ENCODE assay signal across 9 cellular contexts in the genomic region with DNA sequence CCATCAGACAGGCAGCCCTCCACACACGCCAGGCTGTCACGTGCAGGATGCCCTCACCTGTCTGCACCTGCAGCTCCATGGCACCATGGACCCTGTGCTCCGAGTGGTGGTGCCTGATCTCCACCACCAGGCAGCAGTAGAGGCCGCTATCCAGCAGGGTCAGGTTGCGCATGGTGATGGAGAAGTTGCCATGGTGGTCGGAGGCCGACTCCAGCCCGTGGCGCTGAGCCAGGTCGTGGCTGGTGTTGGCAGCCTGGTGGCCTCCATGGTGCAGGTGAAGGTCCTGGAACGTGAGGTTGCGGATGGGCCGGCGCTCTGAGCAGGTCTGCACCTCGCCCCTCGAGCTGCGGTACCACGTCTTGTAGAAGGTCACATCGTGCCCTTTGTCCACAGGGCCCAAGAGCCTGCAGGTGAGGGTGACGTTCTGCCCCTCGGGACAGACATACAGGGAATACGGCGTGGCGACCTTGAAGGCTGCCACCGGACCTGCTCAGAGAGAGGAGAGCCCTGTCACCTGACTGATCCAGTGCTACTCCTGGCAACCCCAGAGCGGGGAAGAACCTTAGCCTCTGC. TPM values are rescaled to one million over a fixed set of nuclear protein-coding genes. Genes with fewer than 3 reads are reported as not detected.
DNase-seq lines count a peak whose midpoint lies in the region; ATAC-seq and TF ChIP-seq lines count a peak whose summit lies in the region.
"Had no signal": no experiment of that assay in that cellular context is flagged by ENCODE, and none has a peak within 500 bp of the region (broad histone marks: within the 10 kb centered on the region; RNA-seq: fewer than 3 reads in every experiment).

No MANE protein-coding gene starts in this region.

- no peak overlapping the region for H2AFZ ChIP-seq in Karpas-422 (ENCODE audit: low read length)

- H3K27ac Mint-ChIP-seq in central memory CD8-positive, alpha-beta T cell (ENCODE audit: low read depth), result peak overlapping the region; percentile 86
- H3K27ac Mint-ChIP-seq in natural killer cell (peak overlapping the region; percentile 81 to 92), osteocyte (ENCODE audit: unreplicated experiment) (no peak overlapping the region)
- H3K27ac Mint-ChIP-seq: nephron had no signal

- H3K4me3 Mint-ChIP-seq in central memory CD8-positive, alpha-beta T cell, result no peak overlapping the region
- H3K4me3 Mint-ChIP-seq in natural killer cell (peak overlapping the region; percentile 41), osteocyte (ENCODE audit: unreplicated experiment) (no peak overlapping the region)
- H3K4me3 Mint-ChIP-seq: nephron had no signal

- ATAC-seq in central memory CD8-positive, alpha-beta T cell (replicated peaks; ENCODE audit: extremely low read depth, poor library complexity, severe bottlenecking), result no peak
- ATAC-seq in natural killer cell, result no peak
- no peak for ATAC-seq in HG02623 (IDR thresholded peaks at IDR 0.05; ENCODE audit: unreplicated experiment)

- TF ChIP-seq CTCF in GM10248 (IDR thresholded peaks at IDR 0.05; ENCODE audit: control extremely low read depth, extremely low read depth, low read depth, missing control alignments), result peak; percentile 10
- no peak for TF ChIP-seq CTCF in natural killer cell (IDR thresholded peaks at IDR 0.05)
- no peak for TF ChIP-seq CTCF in osteocyte (IDR thresholded peaks at IDR 0.05)

- no peak for DNase-seq in GM10248 (ENCODE audit: extremely low spot score)
- peak; percentile 64 for DNase-seq in Karpas-422
- DNase-seq in central memory CD8-positive, alpha-beta T cell (ENCODE audit: low spot score in 2 of 2), result no peak
- DNase-seq in natural killer cell, result no peak
- no peak for DNase-seq in RPMI8226
- DNase-seq in NCI-H2171 treated with DMSO at 0.1 percent for 48 hours (lab: John Stamatoyannopoulos, UW), result no peak
- no peak for DNase-seq in osteocyte (ENCODE audit: extremely low spot score, unreplicated experiment)

- H3K4me3 ChIP-seq in Karpas-422 (ENCODE audit: low read length), result no peak overlapping the region

- no peaks in the 10 kb centered on the region for H3K27me3 Mint-ChIP-seq in central memory CD8-positive, alpha-beta T cell
- H3K27me3 Mint-ChIP-seq in natural killer cell (ENCODE audit: low read depth in 2 of 2), result no peaks in the 10 kb centered on the region
- peaks cover 2% of the 10 kb centered on the region for H3K27me3 Mint-ChIP-seq in osteocyte (ENCODE audit: unreplicated experiment)

- peaks cover 35% of the 10 kb centered on the region for H3K36me3 Mint-ChIP-seq in central memory CD8-positive, alpha-beta T cell (ENCODE audit: insufficient read depth)
- H3K36me3 Mint-ChIP-seq in natural killer cell (peaks cover 2% of the 10 kb centered on the region), osteocyte (ENCODE audit: unreplicated experiment) (no peaks in the 10 kb centered on the region)

- POLR2A ChIA-PET in GM10248 (lab: Yijun Ruan, JAX), result no interaction called here

- no peaks in the 10 kb centered on the region for H3K9me2 ChIP-seq in Karpas-422 (replicated peaks; ENCODE audit: insufficient read depth, low read length)

- H4K20me1 ChIP-seq in Karpas-422 (ENCODE audit: insufficient read depth, low read depth, low read length), result no peaks in the 10 kb centered on the region

- no peaks in the 10 kb centered on the region for H3K4me1 ChIP-seq in Karpas-422 (ENCODE audit: low read length)

- no peak overlapping the region for H3K9ac ChIP-seq in Karpas-422 (ENCODE audit: low read length)

- peaks cover 75% of the 10 kb centered on the region for H3K4me1 Mint-ChIP-seq in central memory CD8-positive, alpha-beta T cell
- H3K4me1 Mint-ChIP-seq in natural killer cell (peaks cover 63 to 77% of the 10 kb centered on the region in 2 donors), osteocyte (ENCODE audit: unreplicated experiment) (peaks cover 12% of the 10 kb centered on the region)

- H3K4me2 ChIP-seq in Karpas-422 (ENCODE audit: low read depth, low read length, poor library complexity, severe bottlenecking), result no peak overlapping the region

- CTCF ChIA-PET in GM10248 (lab: Yijun Ruan, JAX), result interaction anchor here (4.2 kb wide), 1 partner anchor 12 kb away, joined by 24 read pairs; a partner anchor contains a TSS

- H3K9me3 Mint-ChIP-seq in central memory CD8-positive, alpha-beta T cell, result no peaks in the 10 kb centered on the region
- H3K9me3 Mint-ChIP-seq in natural killer cell, result no peaks in the 10 kb centered on the region
- H3K9me3 Mint-ChIP-seq in osteocyte (ENCODE audit: unreplicated experiment), result no peaks in the 10 kb centered on the region
- H3K9me3 Mint-ChIP-seq: nephron had no signal

- H3K36me3 ChIP-seq in Karpas-422 (ENCODE audit: insufficient read depth, low read length), result no peaks in the 10 kb centered on the region

- intact Hi-C loops in natural killer cell (cut with micrococcal nuclease), result no loop called here

- no peaks in the 10 kb centered on the region for H3K9me3 ChIP-seq in Karpas-422 (ENCODE audit: low read length)

- H3K79me2 ChIP-seq in Karpas-422 (ENCODE audit: low read length), result no peaks in the 10 kb centered on the region

- H3K27me3 ChIP-seq in Karpas-422 (ENCODE audit: low read length), result no peaks in the 10 kb centered on the region

- H3K27ac ChIP-seq in Karpas-422 (ENCODE audit: low read length), result no peak overlapping the region

RNA-seq across cellular contexts. Expression of a gene that starts 11.7 kb away (rescaled TPM):
- 0.07 and 1.8 TPM in 2 replicates for total RNA-seq in Karpas-422 (2014; rRNA removed; shearing (Covaris generic); ENCODE audit: low replicate concordance)
- total RNA-seq in natural killer cell, result 100 to 1,000 TPM; 134 to 193 (median 178) TPM
- 0.16 and 0.75 TPM in 2 replicates for total RNA-seq in osteocyte

RNA-seq across cellular contexts. Expression of a gene that starts 42.0 kb away (rescaled TPM):
- total RNA-seq in Karpas-422 (2014; rRNA removed; shearing (Covaris generic); ENCODE audit: low replicate concordance), result not detected in 2 replicates
- total RNA-seq in natural killer cell, result under 1 TPM; 0.14 to 0.52 (median 0.40) TPM
- total RNA-seq in osteocyte, result not detected in 2 replicates

Comparison
In these comparisons a context has a peak if more than half of its experiments do, and no peak if none do; other contexts are left out.
1. RNA of a gene that starts 11.7 kb away (total RNA-seq): 134 to 193 TPM in natural killer cell; 0.16 to 0.75 TPM in osteocyte and 0.07 to 1.8 TPM in Karpas-422; every median in the first group is over 10 times any median in the second.